In the genomic region with DNA sequence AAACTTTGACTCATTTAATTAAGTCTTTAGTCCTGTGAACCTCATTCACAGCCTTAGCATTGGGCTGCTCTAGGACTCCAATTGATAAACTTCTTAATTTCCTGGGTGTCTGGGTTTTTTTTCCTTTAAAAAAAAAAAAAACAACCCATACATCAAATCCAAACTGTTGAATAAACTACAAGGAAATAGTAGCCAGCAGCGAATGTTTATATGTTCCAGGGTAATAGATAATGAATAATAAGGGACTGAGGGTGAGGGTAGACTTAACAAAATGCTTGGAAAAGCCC, we compare ENCODE assay signal across 27 cellular contexts.
"Had no signal": no experiment of that assay in that cellular context is flagged by ENCODE, and none has a peak within 500 bp of the region (broad histone marks: within the 10 kb centered on the region; RNA-seq: fewer than 3 reads in every experiment).

No MANE protein-coding gene starts in this region.

- H2AFZ ChIP-seq: PC-9 had no signal

- H3K4me2 ChIP-seq: PC-9 had no signal

- H3K36me3 ChIP-seq: cardiac muscle cell, WERI-Rb-1 had no signal

- H3K27me3 ChIP-seq: cardiac muscle cell had no signal

- H3K4me3 ChIP-seq: cardiac muscle cell, PC-9 had no signal

- H3K27ac ChIP-seq: cardiac muscle cell, PC-9, WERI-Rb-1 had no signal

- DNase-seq: activated CD4-positive, alpha-beta memory T cell treated with anti-CD3 and anti-CD28 coated beads, Interleukin-2, amount 10 ng/mL, durations not matched to agents 7 days and 5 days; activated CD4-positive, alpha-beta T cell treated with anti-CD3 and anti-CD28 coated beads for 1 hour; activated CD4-positive, alpha-beta T cell treated with anti-CD3 and anti-CD28 coated beads for 48 hours; activated CD4-positive, CD25-positive, alpha-beta regulatory T cell; activated CD8-positive, alpha-beta memory T cell treated with anti-CD3 and anti-CD28 coated beads for 24 hours; activated CD8-positive, alpha-beta memory T cell treated with anti-CD3 and anti-CD28 coated beads, Interleukin-2, amount 10 ng/mL, durations not matched to agents 7 days and 5 days; activated CD8-positive, alpha-beta memory T cell treated with anti-CD3 and anti-CD28 coated beads, Interleukin-2, amount 50 U/mL, for 48 hours; activated effector memory CD4-positive, alpha-beta T cell treated with Interleukin-2 at 50 U/mL for 16 hours; activated naive CD4-positive, alpha-beta T cell treated with anti-CD3 and anti-CD28 coated beads, Interleukin-2, amount 10 ng/mL, durations not matched to agents 7 days and 5 days; activated naive CD8-positive, alpha-beta T cell treated with anti-CD3 and anti-CD28 coated beads, Interleukin-2, amount 50 U/mL, for 24 hours; activated T-cell treated with anti-CD3 and anti-CD28 coated beads, Interleukin-2, amount 50 U/mL, for 48 hours; NCI-H1105; NCI-H1417 treated with DMSO at 0.1 percent for 48 hours; NCI-H1694; NCI-H1930; NCI-H2081 treated with DMSO at 0.1 percent for 48 hours; NCI-H226; NCI-H524 treated with DMSO at 0.1 percent for 48 hours; NK-92 treated with Interleukin-12 subunit alpha and Interleukin-12 subunit beta, amount 100 ng/mL, for 24 hours; PC-9; Right ventricle myocardium superior; SW 1271; T-helper 1 cell; T-helper 2 cell; T-helper 9 cell; WERI-Rb-1 had no signal
